ENCODE assay signal across 40 cellular contexts in the genomic region with DNA sequence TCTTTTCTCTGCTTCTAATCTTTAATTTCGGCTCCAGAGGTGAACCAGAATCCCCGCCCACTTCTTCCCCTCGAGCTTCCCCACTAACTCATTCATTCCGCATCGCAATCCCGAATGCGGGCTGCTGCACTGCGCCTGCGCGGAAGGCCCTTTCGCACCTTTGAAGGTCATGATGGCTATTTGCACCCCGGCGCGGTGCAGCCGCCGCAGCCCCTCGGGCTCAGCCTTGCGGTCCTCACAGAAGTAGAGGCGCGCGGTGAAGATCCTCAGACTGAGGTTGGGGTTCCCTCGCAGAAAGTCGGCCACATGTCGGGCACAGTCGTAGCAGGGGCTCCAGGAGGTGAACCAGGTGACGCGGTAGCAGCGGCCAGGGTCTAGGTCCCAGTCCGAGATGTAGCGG. TPM values are rescaled to one million over a fixed set of nuclear protein-coding genes. Genes with fewer than 3 reads are reported as not detected.
"Had no signal": no experiment of that assay in that cellular context is flagged by ENCODE, and none has a peak within 500 bp of the region (broad histone marks: within the 10 kb centered on the region; RNA-seq: fewer than 3 reads in every experiment).

No MANE protein-coding gene starts in this region.

- H3K9me3 Mint-ChIP-seq: activated CD4-positive, alpha-beta T cell treated with anti-CD3 and anti-CD28 coated beads, Interleukin-2, amount 10 ng/mL, durations not matched to agents 24 days and 14 days; activated CD8-positive, alpha-beta T cell treated with anti-CD3 and anti-CD28 coated beads for 36 hours; activated naive CD8-positive, alpha-beta T cell treated with anti-CD3 and anti-CD28 coated beads for 36 hours; activated T-cell treated with anti-CD3 and anti-CD28 coated beads, Interleukin-2, amount 50 U/mL, for 72 hours; activated T-helper 17 cell treated with anti-CD3 and anti-CD28 coated beads, Interleukin-2, amount 50 U/mL, for 72 hours had no signal

- DNase-seq: activated CD4-positive, alpha-beta T cell treated with anti-CD3 and anti-CD28 coated beads, Interleukin-2, amount 10 ng/mL, durations not matched to agents 24 days and 14 days; activated CD4-positive, alpha-beta T cell treated with anti-CD3 and anti-CD28 coated beads, Interleukin-2, amount 50 U/mL, for 4 hours; activated CD8-positive, alpha-beta T cell treated with anti-CD3 and anti-CD28 coated beads for 36 hours; activated effector memory CD4-positive, alpha-beta T cell treated with anti-CD3 and anti-CD28 coated beads, Interleukin-2, amount 50 U/mL, for 16 hours; activated naive CD4-positive, alpha-beta T cell; activated naive CD4-positive, alpha-beta T cell treated with anti-CD3 and anti-CD28 coated beads, Interleukin-2, amount 50 U/mL, for 16 hours; activated naive CD8-positive, alpha-beta T cell treated with anti-CD3 and anti-CD28 coated beads for 36 hours; activated T-cell treated with anti-CD3 and anti-CD28 coated beads, Interleukin-2, amount 50 U/mL, for 1 hour; activated T-cell treated with anti-CD3 and anti-CD28 coated beads, Interleukin-2, amount 50 U/mL, for 72 hours; amniotic stem cell; aorta; brain microvascular endothelial cell; central memory CD4-positive, alpha-beta T cell; Kasumi-1; MG63; NCI-H1048; NCI-H1105 treated with DMSO at 0.1 percent for 48 hours; NCI-H1436 treated with DMSO at 0.1 percent for 48 hours; NCI-H1694 treated with DMSO at 0.1 percent for 48 hours; NCI-H2029 treated with DMSO at 0.1 percent for 48 hours; NCI-H2107; NCI-H2171; NCI-H510A; NCI-H526; NCI-H748 treated with DMSO at 0.1 percent for 48 hours; NK-92 treated with Interleukin-12 subunit alpha and Interleukin-12 subunit beta, amount 100 ng/mL, for 24 hours; PC-3; Peyer's patch; RPMI8226; SIG-M5; SW 1271; T1000; WERI-Rb-1 had no signal

- H3K36me3 Mint-ChIP-seq: activated naive CD8-positive, alpha-beta T cell treated with anti-CD3 and anti-CD28 coated beads for 36 hours had no signal

- H3K36me3 ChIP-seq: brain microvascular endothelial cell, MG63, Peyer's patch, WERI-Rb-1 had no signal

- H3K4me3 Mint-ChIP-seq: activated CD4-positive, alpha-beta T cell treated with anti-CD3 and anti-CD28 coated beads, Interleukin-2, amount 10 ng/mL, durations not matched to agents 24 days and 14 days; activated CD8-positive, alpha-beta T cell treated with anti-CD3 and anti-CD28 coated beads for 36 hours; activated naive CD8-positive, alpha-beta T cell treated with anti-CD3 and anti-CD28 coated beads for 36 hours; activated T-cell treated with anti-CD3 and anti-CD28 coated beads, Interleukin-2, amount 50 U/mL, for 72 hours; activated T-helper 17 cell treated with anti-CD3 and anti-CD28 coated beads, Interleukin-2, amount 50 U/mL, for 72 hours had no signal

- H3K4me3 ChIP-seq: MG63, Peyer's patch had no signal

- H3K27ac ChIP-seq: brain microvascular endothelial cell, Peyer's patch, WERI-Rb-1 had no signal

- ATAC-seq: activated CD8-positive, alpha-beta T cell treated with anti-CD3 and anti-CD28 coated beads for 36 hours; activated T-cell treated with anti-CD3 and anti-CD28 coated beads, Interleukin-2, amount 50 U/mL, for 72 hours; activated T-helper 17 cell treated with anti-CD3 and anti-CD28 coated beads, Interleukin-2, amount 50 U/mL, for 72 hours; PC-3; Right ventricle myocardium inferior; SK-N-SH treated with all-trans-retinoic acid at 6 μM for 48 hours had no signal

- H3K27me3 ChIP-seq: brain microvascular endothelial cell, Peyer's patch had no signal

- H3K27ac Mint-ChIP-seq: activated CD4-positive, alpha-beta T cell treated with anti-CD3 and anti-CD28 coated beads, Interleukin-2, amount 10 ng/mL, durations not matched to agents 24 days and 14 days; activated CD8-positive, alpha-beta T cell treated with anti-CD3 and anti-CD28 coated beads for 36 hours; activated naive CD8-positive, alpha-beta T cell treated with anti-CD3 and anti-CD28 coated beads for 36 hours; activated T-cell treated with anti-CD3 and anti-CD28 coated beads, Interleukin-2, amount 50 U/mL, for 72 hours; activated T-helper 17 cell treated with anti-CD3 and anti-CD28 coated beads, Interleukin-2, amount 50 U/mL, for 72 hours had no signal

- H3K9me3 ChIP-seq: MG63, Peyer's patch had no signal

RNA-seq across cellular contexts. Expression of a gene that starts 7.6 kb away (rescaled TPM):
- total RNA-seq: activated CD4-positive, alpha-beta T cell treated with anti-CD3 and anti-CD28 coated beads, Interleukin-2, amount 10 ng/mL, durations not matched to agents 24 days and 14 days; activated CD8-positive, alpha-beta memory T cell treated with anti-CD3 and anti-CD28 coated beads for 36 hours; activated CD8-positive, alpha-beta T cell treated with anti-CD3 and anti-CD28 coated beads for 36 hours; activated naive CD8-positive, alpha-beta T cell treated with anti-CD3 and anti-CD28 coated beads for 36 hours; activated T-cell treated with anti-CD3 and anti-CD28 coated beads, Interleukin-2, amount 50 U/mL, for 72 hours; activated T-helper 17 cell treated with anti-CD3 and anti-CD28 coated beads, Interleukin-2, amount 50 U/mL, for 72 hours; PC-3; T-helper 2 cell treated with Interferon-gamma antibody and Interleukin-4, amounts not matched to agents 100 ng/mL and 5 ng/mL, for 36 hours had no signal

RNA-seq across cellular contexts. Expression of a gene that starts 57.6 kb away (rescaled TPM):
- total RNA-seq: activated CD4-positive, alpha-beta T cell treated with anti-CD3 and anti-CD28 coated beads, Interleukin-2, amount 10 ng/mL, durations not matched to agents 24 days and 14 days; activated CD8-positive, alpha-beta memory T cell treated with anti-CD3 and anti-CD28 coated beads for 36 hours; activated CD8-positive, alpha-beta T cell treated with anti-CD3 and anti-CD28 coated beads for 36 hours; activated naive CD8-positive, alpha-beta T cell treated with anti-CD3 and anti-CD28 coated beads for 36 hours; activated T-cell treated with anti-CD3 and anti-CD28 coated beads, Interleukin-2, amount 50 U/mL, for 72 hours; activated T-helper 17 cell treated with anti-CD3 and anti-CD28 coated beads, Interleukin-2, amount 50 U/mL, for 72 hours; PC-3; SK-MEL-5; T-helper 1 cell treated with Interleukin-12 subunit alpha and Interleukin-12 subunit beta and Interleukin-4 antibody, amounts not matched to agents 30 ng/mL and 1 ng/mL, for 36 hours; T-helper 2 cell treated with Interferon-gamma antibody and Interleukin-4, amounts not matched to agents 100 ng/mL and 5 ng/mL, for 36 hours had no signal
